24 cellular contexts compared by ENCODE assay signal in the genomic region with DNA sequence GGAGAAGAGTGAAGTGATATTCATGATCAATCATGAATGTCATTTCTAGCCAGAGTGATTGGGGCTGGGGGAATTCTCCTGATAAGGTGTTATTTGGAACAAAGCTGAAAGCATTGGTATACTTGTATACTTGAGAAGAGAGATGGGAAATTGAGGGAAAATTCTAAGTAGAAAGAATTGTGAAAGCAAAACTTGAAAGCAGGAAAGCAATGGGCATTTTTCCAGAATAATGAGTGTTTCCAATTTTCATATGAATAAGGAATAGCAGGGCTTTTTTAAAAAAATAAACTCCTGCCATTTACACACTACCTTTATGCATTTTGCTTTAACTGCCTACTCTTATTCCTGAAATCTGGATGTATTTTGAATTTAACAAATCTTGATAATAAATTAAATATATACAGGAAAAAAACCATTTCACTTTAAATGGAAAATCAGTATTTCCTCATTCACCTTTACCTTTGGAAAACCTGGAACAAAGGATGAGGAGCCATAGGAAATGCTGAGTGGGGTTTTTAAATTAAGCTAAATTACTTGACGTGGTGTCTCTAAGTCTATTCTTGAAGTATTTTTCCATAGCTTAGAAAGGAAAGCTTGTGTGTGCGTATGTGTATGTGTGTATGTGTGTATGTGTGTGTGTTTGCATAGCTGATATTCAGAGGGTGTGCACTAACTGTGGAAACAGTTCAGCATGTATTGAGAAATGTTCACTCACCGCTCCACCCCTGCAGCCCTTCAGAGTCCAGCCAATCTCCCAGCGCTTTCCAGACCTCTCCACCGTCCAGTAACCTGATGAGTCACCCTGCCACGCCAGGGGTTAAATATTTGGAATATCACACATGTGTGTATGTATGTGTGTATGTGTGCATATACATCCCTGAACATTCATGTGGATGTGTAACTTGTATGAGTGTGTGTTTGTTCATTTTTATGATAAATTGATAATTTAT.
DNase-seq lines count a peak whose midpoint lies in the region; ATAC-seq and TF ChIP-seq lines count a peak whose summit lies in the region.
"Had no signal": no experiment of that assay in that cellular context is flagged by ENCODE, and none has a peak within 500 bp of the region (broad histone marks: within the 10 kb centered on the region; RNA-seq: fewer than 3 reads in every experiment).

No MANE protein-coding gene starts in this region.

- H3K4me3 ChIP-seq in AG10803 (ENCODE audit: low read length) = no peak overlapping the region
- H3K4me3 ChIP-seq in astrocyte of the spinal cord (ENCODE audit: low read depth, low read length) = no peak overlapping the region
- H3K4me3 ChIP-seq: colonic mucosa, gastrocnemius medialis, lung, Peyer's patch, right lobe of liver, tibial nerve had no signal

- ATAC-seq in GM18909 (IDR thresholded peaks at IDR 0.05; ENCODE audit: poor library complexity, unreplicated experiment) (no peak), GM19035 (IDR thresholded peaks at IDR 0.05; ENCODE audit: unreplicated experiment) (no peak)
- ATAC-seq: gastrocnemius medialis; stimulated activated naive CD8-positive, alpha-beta T cell treated with anti-CD3 and anti-CD28 coated beads, Interleukin-15, Interleukin-2, amounts not matched to agents 100 U/mL and 50 U/mL, for 24 hours had no signal

- in situ Hi-C loops in astrocyte of the spinal cord (cut with HindIII; ENCODE audit: low sequenced_read_pairs) = no loop called here

- TF ChIP-seq CTCF in AG10803 (conservative IDR thresholded peaks at IDR 0.05; ENCODE audit: low read length) (no peak), astrocyte of the spinal cord (IDR thresholded peaks at IDR 0.05; ENCODE audit: low read depth, low read length) (no peak)

- peak; percentile 14 for DNase-seq in AG10803 (ENCODE audit: low read depth)
- peak; percentile 53 for DNase-seq in LHCN-M2 (ENCODE audit: low read depth)
- DNase-seq in astrocyte of the spinal cord (ENCODE audit: low read depth, low spot score) = peak; percentile 38
- DNase-seq in islet precursor cell = peak; percentile 67
- no peak for DNase-seq in NCI-H1105 (lab: John Stamatoyannopoulos, UW)
- DNase-seq in activated T-cell treated with anti-CD3 and anti-CD28 coated beads, Interleukin-2, amount 50 U/mL, for 48 hours = no peak
- DNase-seq: activated CD4-positive, alpha-beta T cell treated with anti-CD3 and anti-CD28 coated beads for 48 hours; activated CD8-positive, alpha-beta memory T cell treated with anti-CD3 and anti-CD28 coated beads, Interleukin-2, amount 50 U/mL, for 48 hours; activated gamma-delta T cell treated with Interleukin-2 at 50 U/mL for 16 hours; anterior cingulate cortex; CD4-positive, alpha-beta T cell; colonic mucosa; DND-41; gastrocnemius medialis; HCEC 1CT; NCI-H1092; Peyer's patch; right lobe of liver; stimulated activated CD4-positive, alpha-beta T cell treated with anti-CD3 and anti-CD28 coated beads, Interleukin-1b, Interleukin-23, amount 100 ng/mL, for 48 hours; stimulated activated naive CD8-positive, alpha-beta T cell treated with anti-CD3 and anti-CD28 coated beads, Interleukin-15, Interleukin-2, amounts not matched to agents 100 U/mL and 50 U/mL, for 24 hours had no signal

Comparison
In these comparisons a context has a peak if more than half of its experiments do, and no peak if none do; other contexts are left out.
1. DNase-seq: peak in AG10803 (single experiment), LHCN-M2 (single experiment), astrocyte of the spinal cord (single experiment) and islet precursor cell (single experiment); none in NCI-H1105 (single experiment) and activated T-cell treated with anti-CD3 and anti-CD28 coated beads, Interleukin-2, amount 50 U/mL, for 48 hours (0 of 2).